ENCODE assay signal across 1 cellular context in genomic region chr20:10762216-10762615, GRCh38.
TF ChIP-seq lines count a peak whose summit lies in the region.

No MANE protein-coding gene starts in this region.

TF ChIP-seq in WTC11, 78 proteins besides CTCF, POLR2A, EP300 and RAD21 (continued from another document):
- no peak for TF ChIP-seq CREB1 (CRISPR knock-in tag; IDR thresholded peaks at IDR 0.05)
